In the genomic region with DNA sequence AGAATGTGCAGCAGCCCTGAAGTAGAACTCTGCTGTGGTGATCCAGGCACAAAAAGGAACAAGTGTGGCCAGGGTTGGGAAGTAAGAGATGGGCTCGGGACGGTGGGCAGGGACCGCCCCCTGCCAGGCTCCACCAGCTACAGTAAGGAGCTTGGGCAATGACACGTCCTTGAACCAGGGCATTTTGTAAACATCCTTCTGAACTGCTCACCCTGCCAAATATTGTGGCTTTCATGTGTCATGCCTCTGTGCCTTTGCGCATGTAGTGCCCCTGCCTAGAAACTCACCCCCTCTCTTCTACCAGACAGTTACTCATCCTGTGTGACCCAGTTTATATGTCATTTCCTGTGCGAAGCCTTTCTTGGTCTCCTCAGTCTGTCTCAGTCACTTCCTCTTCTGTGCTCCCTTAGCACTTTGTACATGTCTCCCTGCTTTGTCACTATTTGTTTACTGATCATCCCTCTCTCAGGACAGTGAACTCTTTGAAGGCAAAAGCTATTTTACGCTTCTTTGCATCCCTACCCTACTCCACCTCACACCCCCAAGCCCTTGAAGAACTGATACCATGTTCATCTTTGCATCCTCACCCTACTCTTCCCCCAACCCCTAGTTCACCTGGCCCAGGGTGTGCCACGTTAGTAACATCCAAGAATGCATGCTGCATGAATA, we compare ENCODE assay signal across 8 cellular contexts.
DNase-seq lines count a peak whose midpoint lies in the region; ATAC-seq and TF ChIP-seq lines count a peak whose summit lies in the region.

No MANE protein-coding gene starts in this region.

- no peak for TF ChIP-seq CTCF in AG04450 (IDR thresholded peaks at IDR 0.05; ENCODE audit: low read depth, low read length)

- peak overlapping the region; percentile 53 for H3K27ac ChIP-seq in AG04450 (ENCODE audit: low read depth, low read length)

- H3K9me3 ChIP-seq in AG04450 (ENCODE audit: control insufficient read depth, insufficient read depth, low read length) = no peaks in the 10 kb centered on the region

- H3K9me3 Mint-ChIP-seq in memory B cell = peaks cover 4% of the 10 kb centered on the region

- H3K4me1 Mint-ChIP-seq in memory B cell = peaks cover 23% of the 10 kb centered on the region

- POLR2A ChIA-PET in AG04450 (lab: Yijun Ruan, JAX) = no interaction called here

- CTCF ChIA-PET in AG04450 (lab: Charles Lee) = interaction anchor here (1.3 to 1.7 kb wide), 3 partner anchors 14 to 1212 kb away, joined by 3 to 7 read pairs (median 4); no protein-coding TSS in a partner anchor

- no peaks in the 10 kb centered on the region for H3K27me3 Mint-ChIP-seq in memory B cell

- peak overlapping the region; percentile 52 for H3K4me3 Mint-ChIP-seq in memory B cell

- H3K27me3 ChIP-seq in AG04450 (ENCODE audit: control insufficient read depth, insufficient read depth, low read length) = no peaks in the 10 kb centered on the region

- no peak for DNase-seq in AG04450 (ENCODE audit: low read depth, low spot score)
- DNase-seq in T-helper 9 cell = peak; percentile 62
- DNase-seq in astrocyte of the hippocampus (ENCODE audit: low read depth, low spot score) = peak; percentile 64
- DNase-seq in memory B cell (ENCODE audit: low spot score in 2 of 2) = peak; percentile 60 to 81
- peak; percentile 42 for DNase-seq in stimulated activated CD8-positive, alpha-beta memory T cell treated with anti-CD3 and anti-CD28 coated beads, Interleukin-7, amount 100 ng/mL, for 24 hours (ENCODE audit: low read depth)
- no peak for DNase-seq in NCI-H1436 (lab: John Stamatoyannopoulos, UW)

- H3K36me3 Mint-ChIP-seq in memory B cell = peaks cover 4% of the 10 kb centered on the region

- no peak overlapping the region for H3K4me3 ChIP-seq in AG04450 (ENCODE audit: low read depth, low read length)

- peak overlapping the region; percentile 87 for H3K27ac Mint-ChIP-seq in memory B cell

- peak; percentile 100 for ATAC-seq in GM19395 (IDR thresholded peaks at IDR 0.05; ENCODE audit: unreplicated experiment)
- ATAC-seq in HG03469 (IDR thresholded peaks at IDR 0.05; ENCODE audit: unreplicated experiment) = peak; percentile 99
- ATAC-seq in memory B cell (ENCODE audit: low read depth) = peak; percentile 93

Comparison
In these comparisons a context has a peak if more than half of its experiments do, and no peak if none do; other contexts are left out.
1. DNase-seq: peak in T-helper 9 cell (single experiment), astrocyte of the hippocampus (single experiment), memory B cell (2 of 2) and stimulated activated CD8-positive, alpha-beta memory T cell treated with anti-CD3 and anti-CD28 coated beads, Interleukin-7, amount 100 ng/mL, for 24 hours (single experiment); none in AG04450 (single experiment) and NCI-H1436 (single experiment).
2. Peak in every context shown above with its lines, with median percentiles within 50 percentile points of each other: ATAC-seq.